Comparison of ENCODE assay signal across 17 cellular contexts in the genomic region with DNA sequence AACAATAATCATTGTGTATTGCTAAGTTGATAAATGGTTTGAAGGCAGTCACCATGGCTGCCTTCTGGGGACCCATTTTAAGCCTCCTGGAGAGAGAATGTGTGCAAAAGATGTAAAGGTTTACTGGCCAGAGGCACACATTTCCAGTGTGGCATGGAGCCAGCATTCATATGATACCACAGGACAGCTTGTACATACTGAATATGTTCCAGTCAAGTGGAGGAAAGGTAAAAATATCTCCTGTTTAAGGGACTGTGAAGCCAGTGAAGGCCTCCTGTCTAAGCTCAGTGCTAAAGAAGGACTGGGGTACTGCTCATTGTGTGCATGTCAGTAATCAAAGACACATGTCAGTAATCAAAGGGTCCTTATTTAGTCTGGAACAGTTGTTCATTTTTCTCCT.
DNase-seq lines count a peak whose midpoint lies in the region; ATAC-seq and TF ChIP-seq lines count a peak whose summit lies in the region.
"Had no signal": no experiment of that assay in that cellular context is flagged by ENCODE, and none has a peak within 500 bp of the region (broad histone marks: within the 10 kb centered on the region; RNA-seq: fewer than 3 reads in every experiment).

No MANE protein-coding gene starts in this region.

- no peak for DNase-seq in Right ventricle myocardium inferior (ENCODE audit: missing footprints)
- no peak for DNase-seq in right atrium auricular region (ENCODE audit: low spot score)
- DNase-seq in astrocyte of the hippocampus (ENCODE audit: low read depth, low spot score), result peak; percentile 20
- DNase-seq in left ventricle myocardium superior, result peak; percentile 48
- DNase-seq in UCSD-AML1 (lab: John Stamatoyannopoulos, UW; ENCODE audit: unreplicated experiment), result no peak
- no peak for DNase-seq in NK-92 (lab: John Stamatoyannopoulos, UW; ENCODE audit: unreplicated experiment)
- DNase-seq in AML-193 (lab: John Stamatoyannopoulos, UW), result no peak
- DNase-seq in T-helper 17 cell, result no peak
- DNase-seq: activated CD8-positive, alpha-beta memory T cell treated with anti-CD3 and anti-CD28 coated beads for 24 hours; COR-L47; left colon; NCI-H1048; stimulated activated naive B cell treated with anti-CD40 and anti-IgM and Interleukin-4, amounts not matched to agents 10 μg/mL and 1 μg/mL and 100 μg/mL, for 72 hours; upper lobe of left lung had no signal

- no peaks in the 10 kb centered on the region for H3K9me3 ChIP-seq in right atrium auricular region
- no peaks in the 10 kb centered on the region for H3K9me3 ChIP-seq in T-helper 17 cell (ENCODE audit: control insufficient read depth, low read length, poor library complexity, severe bottlenecking)
- H3K9me3 ChIP-seq: upper lobe of left lung had no signal

- no peaks in the 10 kb centered on the region for H3K36me3 ChIP-seq in right atrium auricular region
- H3K36me3 ChIP-seq: upper lobe of left lung had no signal

- H3K4me1 ChIP-seq in right atrium auricular region, result peaks cover 0 to 5% of the 10 kb centered on the region in 2 donors

- peak overlapping the region in 1 of 2 donors; percentile 32 for H3K27ac ChIP-seq in right atrium auricular region
- H3K27ac ChIP-seq: epithelial cell of prostate, upper lobe of left lung, VCaP had no signal

- no peak overlapping the region for H3K4me3 ChIP-seq in right atrium auricular region
- H3K4me3 ChIP-seq: upper lobe of left lung had no signal

- no peaks in the 10 kb centered on the region for H3K27me3 ChIP-seq in right atrium auricular region
- H3K27me3 ChIP-seq: upper lobe of left lung had no signal

- no peaks in the 10 kb centered on the region for H3K4me1 Mint-ChIP-seq in T-helper 17 cell

- peaks cover 3% of the 10 kb centered on the region for H3K36me3 Mint-ChIP-seq in T-helper 17 cell (ENCODE audit: low read depth)

- H3K27me3 Mint-ChIP-seq in T-helper 17 cell, result no peaks in the 10 kb centered on the region
- H3K27me3 Mint-ChIP-seq: activated T-helper 17 cell treated with anti-CD3 and anti-CD28 coated beads, Interleukin-2, amount 50 U/mL, for 72 hours; stimulated activated naive B cell treated with anti-CD40 and anti-IgM and Interleukin-4, amounts not matched to agents 10 μg/mL and 1 μg/mL and 100 μg/mL, for 72 hours had no signal

- intact Hi-C loops in Right ventricle myocardium inferior (cut with DNase I) (no loop called here), left ventricle myocardium superior (cut with micrococcal nuclease) (no loop called here)

- H3K4me3 Mint-ChIP-seq in T-helper 17 cell, result no peak overlapping the region
- H3K4me3 Mint-ChIP-seq: activated T-helper 17 cell treated with anti-CD3 and anti-CD28 coated beads, Interleukin-2, amount 50 U/mL, for 72 hours; stimulated activated naive B cell treated with anti-CD40 and anti-IgM and Interleukin-4, amounts not matched to agents 10 μg/mL and 1 μg/mL and 100 μg/mL, for 72 hours had no signal

- ATAC-seq in Right ventricle myocardium inferior, result peak; percentile 89
- peak; percentile 96 for ATAC-seq in left ventricle myocardium superior
- ATAC-seq in T-helper 17 cell, result no peak
- ATAC-seq: activated T-helper 17 cell treated with anti-CD3 and anti-CD28 coated beads, Interleukin-2, amount 50 U/mL, for 72 hours; left colon; stimulated activated naive B cell treated with anti-CD40 and anti-IgM and Interleukin-4, amounts not matched to agents 10 μg/mL and 1 μg/mL and 100 μg/mL, for 72 hours had no signal

- no peak for TF ChIP-seq CTCF in right atrium auricular region (IDR thresholded peaks at IDR 0.05)

- no peak overlapping the region for H3K27ac Mint-ChIP-seq in T-helper 17 cell
- H3K27ac Mint-ChIP-seq: activated T-helper 17 cell treated with anti-CD3 and anti-CD28 coated beads, Interleukin-2, amount 50 U/mL, for 72 hours; stimulated activated naive B cell treated with anti-CD40 and anti-IgM and Interleukin-4, amounts not matched to agents 10 μg/mL and 1 μg/mL and 100 μg/mL, for 72 hours had no signal

Comparison
In these comparisons a context has a peak if more than half of its experiments do, and no peak if none do; other contexts are left out.
1. DNase-seq: peak in astrocyte of the hippocampus (single experiment) and left ventricle myocardium superior (single experiment); none in Right ventricle myocardium inferior (single experiment), right atrium auricular region (single experiment), UCSD-AML1 (single experiment), NK-92 (single experiment), AML-193 (0 of 2) and T-helper 17 cell (0 of 3).